In the genomic region with DNA sequence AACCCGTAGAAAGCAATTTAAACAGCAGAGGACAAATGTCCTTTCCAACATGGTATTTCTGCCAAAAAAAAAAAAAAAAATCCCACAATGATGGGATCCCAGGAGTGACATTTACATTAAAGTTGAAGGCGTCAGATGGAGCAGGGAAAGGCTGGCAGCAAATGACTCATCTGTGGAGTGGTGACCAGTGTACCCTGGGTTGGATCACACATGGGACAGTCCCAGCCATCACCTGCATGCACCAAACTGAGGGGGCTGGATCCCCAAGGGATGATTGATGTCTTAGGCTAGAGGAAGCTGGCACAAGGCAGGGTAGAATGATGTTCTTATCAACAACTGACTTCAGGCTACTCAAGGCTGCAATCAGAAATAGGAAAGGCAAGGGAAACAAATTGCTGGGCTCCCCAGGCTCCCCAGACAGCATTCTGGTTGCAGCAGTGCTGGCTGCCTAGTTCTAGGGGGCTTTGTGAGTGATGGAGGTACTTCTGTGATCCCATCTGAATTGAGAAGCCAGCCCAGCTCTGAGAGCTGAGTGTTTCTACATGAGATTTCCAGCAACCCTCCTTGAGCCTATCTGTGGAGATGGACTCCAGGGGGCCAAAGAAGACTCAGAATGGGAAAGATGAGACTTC, we compare ENCODE assay signal across 17 cellular contexts.
DNase-seq lines count a peak whose midpoint lies in the region; ATAC-seq and TF ChIP-seq lines count a peak whose summit lies in the region.
"Had no signal": no experiment of that assay in that cellular context is flagged by ENCODE, and none has a peak within 500 bp of the region (broad histone marks: within the 10 kb centered on the region; RNA-seq: fewer than 3 reads in every experiment).

No MANE protein-coding gene starts in this region.

- H3K27ac ChIP-seq in OCI-LY3 (ENCODE audit: low read length): peak overlapping the region; percentile 93
- peak overlapping the region; percentile 42 to 55 for H3K27ac ChIP-seq in right atrium auricular region
- H3K27ac ChIP-seq in trophoblast cell (ENCODE audit: low read depth, low read length): no peak overlapping the region

- H2BK12ac ChIP-seq in trophoblast cell (ENCODE audit: low read length): no peak overlapping the region

- H3K14ac ChIP-seq in trophoblast cell (ENCODE audit: low read length): no peak overlapping the region

- no peak overlapping the region for H4K8ac ChIP-seq in trophoblast cell (ENCODE audit: low read depth, low read length)

- no peak overlapping the region for H3K23ac ChIP-seq in trophoblast cell (ENCODE audit: low read length)

- no peak for ATAC-seq in HG02610 (IDR thresholded peaks at IDR 0.05; ENCODE audit: unreplicated experiment)
- ATAC-seq: effector memory CD8-positive, alpha-beta T cell; esophagus mucosa had no signal

- no peak overlapping the region for H3K4ac ChIP-seq in trophoblast cell (ENCODE audit: low read depth, low read length)

- no peak overlapping the region for H3K18ac ChIP-seq in trophoblast cell (ENCODE audit: low read length)

- no peak overlapping the region for H4K12ac ChIP-seq in trophoblast cell (ENCODE audit: low read depth, low read length)

- DNase-seq in G401 (ENCODE audit: low spot score) (peak; percentile 54), right atrium auricular region (ENCODE audit: low spot score) (peak; percentile 47), trophoblast cell (no peak), NCI-H2107 treated with DMSO at 0.1 percent for 48 hours (lab: John Stamatoyannopoulos, UW; ENCODE audit: unreplicated experiment) (no peak), GDM1 (lab: John Stamatoyannopoulos, UW) (no peak), NCI-H187 treated with DMSO at 0.1 percent for 48 hours (lab: John Stamatoyannopoulos, UW) (no peak)
- DNase-seq: activated CD8-positive, alpha-beta memory T cell treated with anti-CD3 and anti-CD28 coated beads for 24 hours; activated gamma-delta T cell treated with Interleukin-2 at 50 U/mL for 16 hours; activated T-cell treated with anti-CD3 and anti-CD28 coated beads, Interleukin-2, amount 50 U/mL, for 1 hour; CD4-positive, CD25-positive, alpha-beta regulatory T cell; effector memory CD8-positive, alpha-beta T cell; GOT3; NCI-H524 treated with DMSO at 0.1 percent for 48 hours; NK-92 treated with Interleukin-12 subunit alpha and Interleukin-12 subunit beta, amount 100 ng/mL, for 24 hours had no signal

- H3K27me3 ChIP-seq in OCI-LY3 (ENCODE audit: low read depth, low read length) (no peaks in the 10 kb centered on the region), right atrium auricular region (no peaks in the 10 kb centered on the region), trophoblast cell (ENCODE audit: insufficient read depth, low read length) (no peaks in the 10 kb centered on the region)

- TF ChIP-seq CTCF in OCI-LY3 (IDR thresholded peaks at IDR 0.05; ENCODE audit: low read depth, low read length): no peak
- TF ChIP-seq CTCF in right atrium auricular region (IDR thresholded peaks at IDR 0.05): no peak

- peaks cover 5% of the 10 kb centered on the region; the same call in 1 of the 2 replicates for H3K9me3 ChIP-seq in OCI-LY3 (ENCODE audit: insufficient read depth, low read length)
- peaks cover 0 to 4% of the 10 kb centered on the region in 2 donors for H3K9me3 ChIP-seq in right atrium auricular region
- peaks cover 5% of the 10 kb centered on the region for H3K9me3 ChIP-seq in trophoblast cell (ENCODE audit: insufficient read depth, low read depth, low read length)

- in situ Hi-C loops in G401 (cut with HindIII; ENCODE audit: low sequenced_read_pairs): no loop called here

- H3K79me2 ChIP-seq in OCI-LY3 (ENCODE audit: low read length) (peaks cover 48% of the 10 kb centered on the region), trophoblast cell (ENCODE audit: control insufficient read depth, insufficient read depth, low read length, poor library complexity) (no peaks in the 10 kb centered on the region)

- H3K4me2 ChIP-seq in OCI-LY3 (ENCODE audit: low read length) (peak overlapping the region; percentile 82), trophoblast cell (ENCODE audit: low read length) (no peak overlapping the region)

- no CpG with 5 or more reads among the region's 2 CpGs for WGBS in trophoblast cell (ENCODE audit: extremely low coverage, insufficient coverage, insufficient read length)

- no peaks in the 10 kb centered on the region for H4K20me1 ChIP-seq in OCI-LY3 (ENCODE audit: insufficient read depth, low read length)

- H2AFZ ChIP-seq in OCI-LY3 (ENCODE audit: low read depth, low read length) (no peak overlapping the region), trophoblast cell (ENCODE audit: insufficient read depth, low read length, poor library complexity) (no peak overlapping the region)

- no peak overlapping the region for H2BK5ac ChIP-seq in trophoblast cell (ENCODE audit: low read depth, low read length, poor library complexity)

- H3K9ac ChIP-seq in OCI-LY3 (ENCODE audit: low read length) (peak overlapping the region; percentile 62), trophoblast cell (ENCODE audit: low read length) (no peak overlapping the region)

- H4K91ac ChIP-seq in trophoblast cell (ENCODE audit: low read depth, low read length): peak overlapping the region; percentile 0

- H3K79me1 ChIP-seq in trophoblast cell (ENCODE audit: low read length): peaks cover 3% of the 10 kb centered on the region

- H3K4me1 ChIP-seq in OCI-LY3 (ENCODE audit: low read length) (peaks cover 69% of the 10 kb centered on the region), right atrium auricular region (peaks cover 0 to 29% of the 10 kb centered on the region in 2 donors), trophoblast cell (ENCODE audit: control insufficient read depth in 1 of 2, insufficient read depth in 2 of 2, low read length in 2 of 2) (peaks cover 6 to 9% of the 10 kb centered on the region in 2 experiments)

- H3K36me3 ChIP-seq in OCI-LY3 (replicated peaks; ENCODE audit: low read depth, low read length) (peaks cover 22% of the 10 kb centered on the region), right atrium auricular region (no peaks in the 10 kb centered on the region), trophoblast cell (ENCODE audit: control insufficient read depth in 1 of 2, insufficient read depth in 2 of 2, low read length in 2 of 2) (no peaks in the 10 kb centered on the region)

- H3K4me3 ChIP-seq in OCI-LY3 (ENCODE audit: low read length) (peak overlapping the region; percentile 63), right atrium auricular region (no peak overlapping the region), trophoblast cell (ENCODE audit: low read depth, low read length) (no peak overlapping the region)

- H2AK5ac ChIP-seq in trophoblast cell (ENCODE audit: low read length): no peak overlapping the region

- H2BK120ac ChIP-seq in trophoblast cell (ENCODE audit: insufficient read depth, low read length, poor library complexity): no peak overlapping the region

Comparison
In these comparisons a context has a peak if more than half of its experiments do, and no peak if none do; other contexts are left out.
1. DNase-seq: peak in G401 (single experiment) and right atrium auricular region (single experiment); none in trophoblast cell (0 of 2), NCI-H2107 treated with DMSO at 0.1 percent for 48 hours (single experiment), GDM1 (single experiment) and NCI-H187 treated with DMSO at 0.1 percent for 48 hours (single experiment).